In genomic region chr3:141600331-141600730, GRCh38 we compare ENCODE assay signal across 31 cellular contexts.
"Had no signal": no experiment of that assay in that cellular context is flagged by ENCODE, and none has a peak within 500 bp of the region (broad histone marks: within the 10 kb centered on the region; RNA-seq: fewer than 3 reads in every experiment).

No MANE protein-coding gene starts in this region.

- H3K4me3 ChIP-seq: esophagus muscularis mucosa, gastroesophageal sphincter, heart left ventricle, hepatocyte, left lung, mucosa of descending colon, neural progenitor cell, psoas muscle, right lobe of liver, smooth muscle cell, suprapubic skin, thyroid gland had no signal

- H3K27ac Mint-ChIP-seq: dendritic cell treated with granulocyte-macrophage colony-stimulating factor and Interleukin-4, amounts not matched to agents 40 ng/mL and 50 ng/mL, for 4 days; endodermal cell; mesothelial cell of epicardium; nephron; neural progenitor cell; type B pancreatic cell had no signal

- H3K4me1 Mint-ChIP-seq: endodermal cell; mesothelial cell of epicardium; nephron; neural progenitor cell; stimulated activated naive CD8-positive, alpha-beta T cell treated with anti-CD3 and anti-CD28 coated beads, Interleukin-15, amount 100 ng/mL, for 72 hours had no signal

- H3K9me3 ChIP-seq: mucosa of descending colon, right lobe of liver, suprapubic skin, thyroid gland had no signal

- DNase-seq: cerebellar nuclear complex; effector CD8-positive, alpha-beta T cell; endodermal cell; foreskin keratinocyte; heart left ventricle; left cardiac atrium; left lung; mesenchymal stem cell; mucosa of descending colon; naive thymus-derived CD4-positive, alpha-beta T cell; psoas muscle; retina; right lobe of liver; stimulated activated CD4-positive, alpha-beta T cell treated with anti-CD3 and anti-CD28 coated beads, Interleukin-12 subunit alpha, Interleukin-12 subunit beta, amount 100 ng/mL, for 4 hours; stimulated activated CD4-positive, alpha-beta T cell treated with anti-CD3 and anti-CD28 coated beads, Interleukin-1b, Interleukin-23, amount 100 ng/mL, for 48 hours; stimulated activated CD4-positive, alpha-beta T cell treated with anti-CD3 and anti-CD28 coated beads, Interleukin-4, amount 100 ng/mL, for 1 hour; stimulated activated CD8-positive, alpha-beta memory T cell treated with anti-CD3 and anti-CD28 coated beads, Interleukin-4, amount 100 ng/mL, for 48 hours; stimulated activated naive CD4-positive, alpha-beta T cell; stimulated activated naive CD8-positive, alpha-beta T cell treated with anti-CD3 and anti-CD28 coated beads, Interleukin-15, amount 100 ng/mL, for 72 hours; thyroid gland had no signal

- H3K9ac ChIP-seq: neural progenitor cell had no signal

- H3K27ac ChIP-seq: esophagus muscularis mucosa, foreskin keratinocyte, gastroesophageal sphincter, hepatocyte, left lung, neural progenitor cell, psoas muscle, right lobe of liver, suprapubic skin, thyroid gland had no signal

- H3K4me3 Mint-ChIP-seq: dendritic cell treated with granulocyte-macrophage colony-stimulating factor and Interleukin-4, amounts not matched to agents 40 ng/mL and 50 ng/mL, for 4 days; endodermal cell; mesothelial cell of epicardium; naive thymus-derived CD4-positive, alpha-beta T cell; nephron; neural progenitor cell; stimulated activated naive CD8-positive, alpha-beta T cell treated with anti-CD3 and anti-CD28 coated beads, Interleukin-15, amount 100 ng/mL, for 72 hours; type B pancreatic cell had no signal

- H3K27me3 ChIP-seq: esophagus muscularis mucosa, foreskin keratinocyte, gastroesophageal sphincter, heart left ventricle, hepatocyte, left lung, neural progenitor cell, right lobe of liver, suprapubic skin, thyroid gland had no signal

- H3K4me1 ChIP-seq: gastroesophageal sphincter, heart left ventricle, left lung, neural progenitor cell, psoas muscle, right lobe of liver, suprapubic skin, thyroid gland had no signal

- FAIRE-seq: endothelial cell of umbilical vein had no signal

- H3K27me3 Mint-ChIP-seq: dendritic cell treated with granulocyte-macrophage colony-stimulating factor and Interleukin-4, amounts not matched to agents 40 ng/mL and 50 ng/mL, for 4 days; naive thymus-derived CD4-positive, alpha-beta T cell; stimulated activated naive CD8-positive, alpha-beta T cell treated with anti-CD3 and anti-CD28 coated beads, Interleukin-15, amount 100 ng/mL, for 72 hours; type B pancreatic cell had no signal

- H3K36me3 ChIP-seq: right lobe of liver had no signal
